Comparison of ENCODE assay signal across 8 cellular contexts in genomic region chr12:120264511-120265202, GRCh38. TPM values are rescaled to one million over a fixed set of nuclear protein-coding genes. Genes with fewer than 3 reads are reported as not detected.
DNase-seq lines count a peak whose midpoint lies in the region; ATAC-seq and TF ChIP-seq lines count a peak whose summit lies in the region.

No MANE protein-coding gene starts in this region.

- H3K9me2 ChIP-seq in DOHH2 (replicated peaks; ENCODE audit: control insufficient read depth, low read length) = no peaks in the 10 kb centered on the region

- WGBS in prostate gland = 9% methylated on average over 16 of the region's 16 CpGs

- H3K27me3 ChIP-seq in DOHH2 (ENCODE audit: control insufficient read depth, low read length) = peaks cover 38% of the 10 kb centered on the region
- no peaks in the 10 kb centered on the region for H3K27me3 ChIP-seq in prostate gland (replicated peaks; ENCODE audit: insufficient read depth)

- no peaks in the 10 kb centered on the region for H3K79me2 ChIP-seq in DOHH2 (ENCODE audit: control insufficient read depth, low read length)

- peak; percentile 41 for TF ChIP-seq POLR2A in prostate gland (IDR thresholded peaks at IDR 0.05)

- peak overlapping the region; percentile 87 for H3K4me2 ChIP-seq in DOHH2 (ENCODE audit: low read length)

- H3K27ac ChIP-seq in DOHH2 (ENCODE audit: low read depth, low read length) (no peak overlapping the region), prostate gland (peak overlapping the region; percentile 89 to 94)

- peaks cover 11% of the 10 kb centered on the region for H3K4me1 ChIP-seq in DOHH2 (ENCODE audit: control insufficient read depth, low read length)
- H3K4me1 ChIP-seq in prostate gland (replicated peaks) = peaks cover 20% of the 10 kb centered on the region

- H3K36me3 ChIP-seq in DOHH2 (ENCODE audit: control insufficient read depth, low read length) = no peaks in the 10 kb centered on the region
- no peaks in the 10 kb centered on the region for H3K36me3 ChIP-seq in prostate gland

- H3K4me3 ChIP-seq in DOHH2 (ENCODE audit: low read length) (peak overlapping the region; percentile 82), fibroblast of the aortic adventitia (ENCODE audit: low read depth, low read length) (peak overlapping the region; percentile 87), prostate gland (peak overlapping the region; percentile 67 to 93)

- TF ChIP-seq CTCF in DOHH2 (IDR thresholded peaks at IDR 0.05; ENCODE audit: low read depth, low read length, poor library complexity, severe bottlenecking) (no peak), fibroblast of the aortic adventitia (IDR thresholded peaks at IDR 0.05; ENCODE audit: insufficient read depth, low read length) (no peak), prostate gland (IDR thresholded peaks at IDR 0.05) (no peak)

- no peak for DNase-seq in fibroblast of the aortic adventitia (ENCODE audit: low read depth)
- DNase-seq in prostate gland (ENCODE audit: low spot score) = peak; percentile 64
- DNase-seq in NCI-H510A (lab: John Stamatoyannopoulos, UW) = no peak
- no peak for DNase-seq in NCI-H345 treated with DMSO at 0.1 percent for 48 hours (lab: John Stamatoyannopoulos, UW; ENCODE audit: unreplicated experiment)
- DNase-seq in activated CD4-positive, CD25-positive, alpha-beta regulatory T cell treated with anti-CD3 and anti-CD28 coated beads, Interleukin-2, amount 50 U/mL, for 72 hours = no peak
- no peak for DNase-seq in KBM-7

- 0 out of 2 replicates have a peak, but pooled peaks cover 3% of the 10 kb centered on the region for H3F3A ChIP-seq in DOHH2 (ENCODE audit: control insufficient read depth, insufficient read depth)

- H3K9me3 ChIP-seq in DOHH2 (ENCODE audit: control insufficient read depth, insufficient read depth, low read length) = no peaks in the 10 kb centered on the region
- no peaks in the 10 kb centered on the region for H3K9me3 ChIP-seq in prostate gland

- peak; percentile 23 for ATAC-seq in SK-N-SH treated with all-trans-retinoic acid at 6 μM for 48 hours

- in situ Hi-C loops in KBM-7 (cut with MboI; ENCODE audit: low pct_unique_long_range_greater_than_20kb, low sequenced_read_pairs) = no loop called here

- 0 out of 2 replicates have a peak, but pooled peaks cover 4% of the 10 kb centered on the region for H4K20me1 ChIP-seq in DOHH2 (ENCODE audit: control insufficient read depth, insufficient read depth, low read depth, low read length)

- intact Hi-C loops in prostate gland (cut with DNase I) = loop anchor here (2.0 kb wide), 1 partner anchor 64 kb away; the partner anchor contains the start of gene RPLP0

TF ChIP-seq in SK-N-SH treated with all-trans-retinoic acid at 6 μM for 48 hours, 23 proteins besides CTCF, POLR2A, EP300 and RAD21:
- TF ChIP-seq PATZ1 (CRISPR knock-in tag; IDR thresholded peaks at IDR 0.05; ENCODE audit: borderline replicate concordance) (no peak), ISL1 (CRISPR knock-in tag; IDR thresholded peaks at IDR 0.05) (no peak), ZNF70 (CRISPR knock-in tag; IDR thresholded peaks at IDR 0.05) (no peak), ARNTL (CRISPR knock-in tag; IDR thresholded peaks at IDR 0.05; ENCODE audit: borderline replicate concordance, low read depth) (no peak), GLIS3 (CRISPR knock-in tag; IDR thresholded peaks at IDR 0.05) (no peak), ZC3H10 (CRISPR knock-in tag; IDR thresholded peaks at IDR 0.05) (no peak), SNAI2 (CRISPR knock-in tag; IDR thresholded peaks at IDR 0.05) (no peak)

RNA-seq across cellular contexts. Expression of gene PXN, which starts 0.9 kb away (rescaled TPM):
- total RNA-seq in fibroblast of the aortic adventitia (ENCODE audit: low replicate concordance) (66.1 and 68.3 TPM in 2 replicates), prostate gland (100 to 1,000 TPM in 1 of 2 donors, 10 to 100 TPM in 1; 58.3 to 113 TPM)

RNA-seq across cellular contexts. Expression of gene RNU4-2, which starts 27.0 kb away (rescaled TPM):
- total RNA-seq in fibroblast of the aortic adventitia (ENCODE audit: low replicate concordance) (under 0.01 TPM in 2 replicates), prostate gland (under 1 TPM; under 0.01 TPM)

RNA-seq across cellular contexts. Expression of gene RNU4-1, which starts 28.4 kb away (rescaled TPM):
- under 0.01 TPM in 2 replicates for total RNA-seq in fibroblast of the aortic adventitia (ENCODE audit: low replicate concordance)
- under 1 TPM; under 0.01 TPM for total RNA-seq in prostate gland

RNA-seq across cellular contexts. Expression of gene SIRT4, which starts 37.5 kb away (rescaled TPM):
- total RNA-seq in fibroblast of the aortic adventitia (ENCODE audit: low replicate concordance) (0.90 and 3.6 TPM in 2 replicates), prostate gland (1 to 10 TPM in 1 of 2 donors, under 1 TPM in 1; 0.96 to 2.2 TPM)
